11 cellular contexts compared by ENCODE assay signal in the genomic region with DNA sequence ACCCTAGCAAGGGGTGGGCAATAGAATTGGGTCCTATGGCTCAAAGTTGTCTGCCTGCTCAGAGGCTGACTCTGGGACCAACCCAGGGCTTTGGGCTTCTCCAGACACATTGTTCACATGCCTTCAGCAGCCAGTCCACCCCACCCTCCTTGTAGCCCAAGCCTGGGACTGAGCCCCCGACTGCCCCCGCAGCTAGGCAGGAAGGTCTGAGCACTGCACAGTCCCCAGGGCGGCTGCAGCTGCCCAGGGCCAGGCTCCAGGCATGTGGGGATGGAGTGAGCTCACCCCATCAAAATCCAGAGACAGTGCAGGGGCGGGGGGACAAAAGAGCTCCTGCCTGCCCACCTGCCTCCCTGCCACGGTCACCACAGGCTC. TPM values are rescaled to one million over a fixed set of nuclear protein-coding genes. Genes with fewer than 3 reads are reported as not detected.
DNase-seq lines count a peak whose midpoint lies in the region; ATAC-seq and TF ChIP-seq lines count a peak whose summit lies in the region.
"Had no signal": no experiment of that assay in that cellular context is flagged by ENCODE, and none has a peak within 500 bp of the region (broad histone marks: within the 10 kb centered on the region; RNA-seq: fewer than 3 reads in every experiment).

No MANE protein-coding gene starts in this region.

- TF ChIP-seq EP300 in sigmoid colon (IDR thresholded peaks at IDR 0.05) = no peak

- H3K27ac Mint-ChIP-seq in activated naive CD8-positive, alpha-beta T cell treated with anti-CD3 and anti-CD28 coated beads, Interleukin-2, amount 50 U/mL, for 24 hours = no peak overlapping the region
- H3K27ac Mint-ChIP-seq: CD14-positive monocyte had no signal

- H3K4me3 Mint-ChIP-seq in activated naive CD8-positive, alpha-beta T cell treated with anti-CD3 and anti-CD28 coated beads, Interleukin-2, amount 50 U/mL, for 24 hours = no peak overlapping the region
- H3K4me3 Mint-ChIP-seq: CD14-positive monocyte had no signal

- no peaks in the 10 kb centered on the region for H3K36me3 Mint-ChIP-seq in activated naive CD8-positive, alpha-beta T cell treated with anti-CD3 and anti-CD28 coated beads, Interleukin-2, amount 50 U/mL, for 24 hours (ENCODE audit: low read depth)
- H3K36me3 Mint-ChIP-seq: CD14-positive monocyte had no signal

- 47 to 74% (median 51%) methylated on average over 5 of the region's 5 CpGs for WGBS in adipose tissue, 3 donors
- WGBS in sigmoid colon, 2 donors = 70 to 79% methylated on average over 5 of the region's 5 CpGs

- peak overlapping the region; percentile 49 for H3K27ac ChIP-seq in adipose tissue (ENCODE audit: low read depth, low read length)
- peak overlapping the region; percentile 90 to 99 (median 98) for H3K27ac ChIP-seq in sigmoid colon
- H3K27ac ChIP-seq: dorsolateral prefrontal cortex had no signal

- H3K9me3 Mint-ChIP-seq in activated naive CD8-positive, alpha-beta T cell treated with anti-CD3 and anti-CD28 coated beads, Interleukin-2, amount 50 U/mL, for 24 hours = no peaks in the 10 kb centered on the region
- H3K9me3 Mint-ChIP-seq: CD14-positive monocyte had no signal

- H3K4me1 ChIP-seq in sigmoid colon = peaks cover 0 to 100% (median 100%) of the 10 kb centered on the region in 4 donors

- no peak for TF ChIP-seq POLR2A in sigmoid colon (IDR thresholded peaks at IDR 0.05)

- H3K4me3 ChIP-seq in sigmoid colon = no peak overlapping the region
- H3K4me3 ChIP-seq: dorsolateral prefrontal cortex had no signal

- DNase-seq in AG20443 (ENCODE audit: low spot score) = peak; percentile 94
- no peak for DNase-seq in left cardiac atrium
- DNase-seq in sigmoid colon = no peak
- DNase-seq in stimulated activated naive CD4-positive, alpha-beta T cell treated with Interleukin-2 at 50 U/mL for 16 hours (lab: John Stamatoyannopoulos, UW) = no peak
- DNase-seq in activated naive CD8-positive, alpha-beta T cell treated with anti-CD3 and anti-CD28 coated beads, Interleukin-2, amount 50 U/mL, for 24 hours = no peak
- no peak for DNase-seq in HUDEP-2 (lab: John Stamatoyannopoulos, UW; ENCODE audit: unreplicated experiment in 76 of 76)
- DNase-seq: dorsolateral prefrontal cortex, NCI-H526 treated with DMSO at 0.1 percent for 48 hours had no signal

- peaks cover 0 to 4% (median 0%) of the 10 kb centered on the region in 4 donors for H3K36me3 ChIP-seq in sigmoid colon

- peaks cover 16% of the 10 kb centered on the region for H3K4me1 Mint-ChIP-seq in activated naive CD8-positive, alpha-beta T cell treated with anti-CD3 and anti-CD28 coated beads, Interleukin-2, amount 50 U/mL, for 24 hours

- no peaks in the 10 kb centered on the region for H3K9me3 ChIP-seq in sigmoid colon

- TF ChIP-seq CTCF in sigmoid colon (IDR thresholded peaks at IDR 0.05) = no peak

- no peaks in the 10 kb centered on the region for H3K27me3 ChIP-seq in sigmoid colon
- H3K27me3 ChIP-seq: dorsolateral prefrontal cortex had no signal

- ATAC-seq in left cardiac atrium = peak; percentile 6 to 37
- ATAC-seq in HG03460 (IDR thresholded peaks at IDR 0.05; ENCODE audit: unreplicated experiment) = no peak
- ATAC-seq in activated naive CD8-positive, alpha-beta T cell treated with anti-CD3 and anti-CD28 coated beads, Interleukin-2, amount 50 U/mL, for 24 hours = no peak

- no peaks in the 10 kb centered on the region for H3K27me3 Mint-ChIP-seq in activated naive CD8-positive, alpha-beta T cell treated with anti-CD3 and anti-CD28 coated beads, Interleukin-2, amount 50 U/mL, for 24 hours

- intact Hi-C loops in left cardiac atrium (cut with DNase I) (no loop called here), sigmoid colon (cut with DNase I) (no loop called here)

RNA-seq across cellular contexts. Expression of a gene that starts 35.6 kb away (rescaled TPM):
- polyA plus RNA-seq in adipose tissue (100 to 1,000 TPM in 2 of 3 donors, 10 to 100 TPM in 1; 34.7 to 225 (median 214) TPM), sigmoid colon (100 to 1,000 TPM in 1 of 3 donors, 10 to 100 TPM in 1, 1 to 10 TPM in 1; 6.0 to 104 (median 10.4) TPM)
- total RNA-seq in left cardiac atrium (100 to 1,000 TPM; 307 to 608 TPM), sigmoid colon (100 to 1,000 TPM in 3 of 4 donors, 10 to 100 TPM in 1; 66.3 to 761 (median 213) TPM)
- polyA plus RNA-seq: CD14-positive monocyte had no signal

Comparison
In these comparisons a context has a peak if more than half of its experiments do, and no peak if none do; other contexts are left out.
1. ATAC-seq: peak in left cardiac atrium (2 of 2); none in HG03460 (single experiment) and activated naive CD8-positive, alpha-beta T cell treated with anti-CD3 and anti-CD28 coated beads, Interleukin-2, amount 50 U/mL, for 24 hours (single experiment).